8 cellular contexts compared by ENCODE assay signal in genomic region chr14:96852823-96853422, GRCh38. TPM values are rescaled to one million over a fixed set of nuclear protein-coding genes. Genes with fewer than 3 reads are reported as not detected.
DNase-seq lines count a peak whose midpoint lies in the region; ATAC-seq and TF ChIP-seq lines count a peak whose summit lies in the region.

No MANE protein-coding gene starts in this region.

- in situ Hi-C loops in T47D (cut with HindIII; ENCODE audit: low pct_unique_long_range_greater_than_20kb, low sequenced_read_pairs) = no loop called here

- peak in 1 of 4 donors; percentile 42 for ATAC-seq in heart left ventricle
- no peak for ATAC-seq in Right ventricle myocardium superior (ENCODE audit: poor library complexity)
- no peak for ATAC-seq in HG03108 (IDR thresholded peaks at IDR 0.05; ENCODE audit: unreplicated experiment)
- ATAC-seq in GM18517 (IDR thresholded peaks at IDR 0.05; ENCODE audit: unreplicated experiment) = no peak

- 66 to 79% (median 70%) methylated on average over 4 of the region's 4 CpGs for WGBS in heart left ventricle, 4 donors

- POLR2A ChIA-PET in HEK293T (lab: Yijun Ruan, JAX) = interaction anchor here (0.9 kb wide), 1 partner anchor 56 kb away, joined by 4 read pairs; no protein-coding TSS in a partner anchor

- H3K27me3 ChIP-seq in heart left ventricle = no peaks in the 10 kb centered on the region

- no peaks in the 10 kb centered on the region for H3K9me3 ChIP-seq in heart left ventricle

- H3K4me1 ChIP-seq in heart left ventricle = no peaks in the 10 kb centered on the region

- peak; percentile 41 to 68 (median 57) for TF ChIP-seq CTCF in heart left ventricle (IDR thresholded peaks at IDR 0.05)

- DNase-seq in heart left ventricle (no peak), Right ventricle myocardium superior (no peak), HEK293T (ENCODE audit: extremely low spot score) (peak; percentile 17), NCI-H446 treated with DMSO at 0.1 percent for 48 hours (lab: John Stamatoyannopoulos, UW) (peak; percentile 54), T47D (ENCODE audit: low read depth in 1 of 2, low spot score in 1 of 2) (peak; percentile 7 to 58), medulla oblongata (ENCODE audit: extremely low spot score) (peak; percentile 30)

- CTCF ChIA-PET in HEK293T (lab: Yijun Ruan, JAX) = interaction anchor here (0.6 to 1.5 kb wide), 9 partner anchors 9 to 269 kb away, joined by 3 to 9 read pairs (median 4); no protein-coding TSS in a partner anchor

- intact Hi-C loops in heart left ventricle (cut with DNase I) (no loop called here), Right ventricle myocardium superior (cut with DNase I) (no loop called here)

- H3K36me3 ChIP-seq in heart left ventricle = peaks cover 0 to 21% (median 4%) of the 10 kb centered on the region in 9 donors

- TF ChIP-seq POLR2A in heart left ventricle (IDR thresholded peaks at IDR 0.05) = no peak

- H3K4me3 ChIP-seq in heart left ventricle = no peak overlapping the region

- no peak overlapping the region for H3K27ac ChIP-seq in heart left ventricle

TF ChIP-seq in HEK293T, 16 proteins besides CTCF, POLR2A, EP300 and RAD21:
- TF ChIP-seq NFRKB (IDR thresholded peaks at IDR 0.05) (no peak), ARNT (IDR thresholded peaks at IDR 0.05) (no peak), ELF4 (IDR thresholded peaks at IDR 0.05) (no peak), CTBP1 (IDR thresholded peaks at IDR 0.05; ENCODE audit: borderline replicate concordance) (no peak), L3MBTL2 (conservative IDR thresholded peaks at IDR 0.05) (no peak), LEF1 (IDR thresholded peaks at IDR 0.05; ENCODE audit: borderline replicate concordance) (no peak), FOXM1 (IDR thresholded peaks at IDR 0.05; ENCODE audit: borderline replicate concordance) (no peak), ZNF384 (IDR thresholded peaks at IDR 0.05) (no peak), SUZ12 (IDR thresholded peaks at IDR 0.05) (no peak), PKNOX1 (IDR thresholded peaks at IDR 0.05) (no peak), FOXK2 (IDR thresholded peaks at IDR 0.05) (no peak), FOXA1 (IDR thresholded peaks at IDR 0.05) (no peak), HDGF (IDR thresholded peaks at IDR 0.05; ENCODE audit: borderline replicate concordance) (no peak), BHLHE40 (IDR thresholded peaks at IDR 0.05; ENCODE audit: borderline replicate concordance) (no peak), TARDBP (IDR thresholded peaks at IDR 0.05) (no peak), SP1 (IDR thresholded peaks at IDR 0.05) (no peak)

RNA-seq across cellular contexts. Expression of gene VRK1, which starts 55.7 kb away (rescaled TPM):
- total RNA-seq in heart left ventricle (10 to 100 TPM in 2 of 9 donors, 1 to 10 TPM in 7; 6.3 to 10.4 (median 7.3) TPM), Right ventricle myocardium superior (4.7 TPM)
- polyA plus RNA-seq in heart left ventricle = 1 to 10 TPM; 3.6 to 4.2 TPM

Comparison
In these comparisons a context has a peak if more than half of its experiments do, and no peak if none do; other contexts are left out.
1. DNase-seq: peak in HEK293T (single experiment), NCI-H446 treated with DMSO at 0.1 percent for 48 hours (single experiment), T47D (2 of 2) and medulla oblongata (single experiment); none in heart left ventricle (0 of 5) and Right ventricle myocardium superior (single experiment).